ENCODE assay signal across 8 cellular contexts in genomic region chr10:93703066-93703465, GRCh38. TPM values are rescaled to one million over a fixed set of nuclear protein-coding genes. Genes with fewer than 3 reads are reported as not detected.
DNase-seq lines count a peak whose midpoint lies in the region.

No MANE protein-coding gene starts in this region.

- peak; percentile 6 for DNase-seq in stimulated activated CD4-positive, alpha-beta T cell treated with anti-CD3 and anti-CD28 coated beads, Interleukin-4, amount 100 ng/mL, for 24 hours
- DNase-seq in stimulated activated CD4-positive, alpha-beta T cell treated with anti-CD3 and anti-CD28 coated beads, Interleukin-15, amount 100 ng/mL, for 24 hours, result no peak
- DNase-seq in NCI-H1092 (lab: John Stamatoyannopoulos, UW) (peak; percentile 22), cerebellum (ENCODE audit: low spot score) (peak; percentile 44), midbrain (lab: John Stamatoyannopoulos, UW) (peak; percentile 72), middle frontal gyrus (ENCODE audit: extremely low spot score, low spot score) (no peak), AML-193 (lab: John Stamatoyannopoulos, UW) (no peak)
- no peak for DNase-seq in activated CD4-positive, CD25-positive, alpha-beta regulatory T cell treated with anti-CD3 and anti-CD28 coated beads, Interleukin-2, amount 50 U/mL, for 72 hours

RNA-seq across cellular contexts. Expression of gene FRA10AC1, which starts 0.7 kb away (rescaled TPM):
- 42.2 TPM for total RNA-seq in cerebellum

RNA-seq across cellular contexts. Expression of gene LGI1, which starts 54.7 kb away (rescaled TPM):
- total RNA-seq in cerebellum, result 9.6 TPM

Comparison
In these comparisons a context has a peak if more than half of its experiments do, and no peak if none do; other contexts are left out.
1. DNase-seq: peak in stimulated activated CD4-positive, alpha-beta T cell treated with anti-CD3 and anti-CD28 coated beads, Interleukin-4, amount 100 ng/mL, for 24 hours (single experiment), NCI-H1092 (single experiment), cerebellum (single experiment) and midbrain (single experiment); none in stimulated activated CD4-positive, alpha-beta T cell treated with anti-CD3 and anti-CD28 coated beads, Interleukin-15, amount 100 ng/mL, for 24 hours (single experiment), middle frontal gyrus (single experiment), AML-193 (0 of 2) and activated CD4-positive, CD25-positive, alpha-beta regulatory T cell treated with anti-CD3 and anti-CD28 coated beads, Interleukin-2, amount 50 U/mL, for 72 hours (single experiment).